In genomic region chr4:83751336-83751949, GRCh38 we compare ENCODE assay signal across 24 cellular contexts.
DNase-seq lines count a peak whose midpoint lies in the region; ATAC-seq and TF ChIP-seq lines count a peak whose summit lies in the region.
"Had no signal": no experiment of that assay in that cellular context is flagged by ENCODE, and none has a peak within 500 bp of the region (broad histone marks: within the 10 kb centered on the region; RNA-seq: fewer than 3 reads in every experiment).

No MANE protein-coding gene starts in this region.

- H3K36me3 ChIP-seq in PC-3 (ENCODE audit: low read depth, low read length), result no peaks in the 10 kb centered on the region
- no peaks in the 10 kb centered on the region for H3K36me3 ChIP-seq in trophoblast cell (ENCODE audit: control insufficient read depth in 1 of 2, insufficient read depth in 2 of 2, low read length in 2 of 2)
- no peaks in the 10 kb centered on the region for H3K36me3 ChIP-seq in CD8-positive, alpha-beta T cell (ENCODE audit: insufficient read depth, low read length)
- H3K36me3 ChIP-seq: adrenal gland, tibial nerve had no signal

- H3K4ac ChIP-seq in trophoblast cell (ENCODE audit: low read depth, low read length), result no peak overlapping the region

- peaks cover 2% of the 10 kb centered on the region for H3K27me3 Mint-ChIP-seq in CD8-positive, alpha-beta T cell (ENCODE audit: low read depth)

- H4K8ac ChIP-seq in trophoblast cell (ENCODE audit: low read depth, low read length), result no peak overlapping the region

- no peaks in the 10 kb centered on the region for H3K36me3 Mint-ChIP-seq in CD8-positive, alpha-beta T cell
- H3K36me3 Mint-ChIP-seq: CD4-positive, CD25-positive, alpha-beta regulatory T cell had no signal

- CTCF ChIA-PET in PC-3 (lab: Charles Lee), result no interaction called here
- CTCF ChIA-PET in CD8-positive, alpha-beta T cell (lab: Charles Lee), result no interaction called here

- WGBS in trophoblast cell (ENCODE audit: extremely low coverage, insufficient coverage, insufficient read length), result no CpG with 5 or more reads among the region's 1 CpG

- no peak overlapping the region for H3K27ac Mint-ChIP-seq in CD8-positive, alpha-beta T cell
- H3K27ac Mint-ChIP-seq: CD4-positive, CD25-positive, alpha-beta regulatory T cell; effector memory CD8-positive, alpha-beta T cell; T-helper 2 cell treated with Interferon-gamma antibody and Interleukin-4, amounts not matched to agents 5 μg/mL and 100 μg/mL, for 36 hours had no signal

- peak overlapping the region; percentile 18; the same call in 1 of the 2 replicates for H3K4me2 ChIP-seq in PC-3 (ENCODE audit: low read length)
- no peak overlapping the region for H3K4me2 ChIP-seq in trophoblast cell (ENCODE audit: low read length)

- POLR2A ChIA-PET in PC-3 (lab: Charles Lee; ENCODE audit: unreplicated experiment), result no interaction called here
- POLR2A ChIA-PET in CD8-positive, alpha-beta T cell (lab: Charles Lee), result no interaction called here

- H3K27me3 ChIP-seq in PC-3 (ENCODE audit: low read length) (no peaks in the 10 kb centered on the region), trophoblast cell (ENCODE audit: insufficient read depth, low read length) (no peaks in the 10 kb centered on the region)
- no peaks in the 10 kb centered on the region for H3K27me3 ChIP-seq in CD8-positive, alpha-beta T cell (ENCODE audit: insufficient read depth, low read length)
- H3K27me3 ChIP-seq: adrenal gland, tibial nerve had no signal

- no peaks in the 10 kb centered on the region for H4K20me1 ChIP-seq in PC-3 (ENCODE audit: low read length)

- H3K4me1 Mint-ChIP-seq in CD8-positive, alpha-beta T cell (ENCODE audit: low read depth), result no peaks in the 10 kb centered on the region
- H3K4me1 Mint-ChIP-seq: CD4-positive, CD25-positive, alpha-beta regulatory T cell had no signal

- H3F3A ChIP-seq in PC-3 (ENCODE audit: low read length, unreplicated experiment), result no peaks in the 10 kb centered on the region

- H3K18ac ChIP-seq in trophoblast cell (ENCODE audit: low read length), result no peak overlapping the region

- H3K4me1 ChIP-seq in PC-3 (ENCODE audit: insufficient read depth, low read length) (peaks cover 6% of the 10 kb centered on the region), trophoblast cell (ENCODE audit: control insufficient read depth in 1 of 2, insufficient read depth in 2 of 2, low read length in 2 of 2) (peaks cover 6 to 7% of the 10 kb centered on the region in 2 experiments)
- no peaks in the 10 kb centered on the region for H3K4me1 ChIP-seq in CD8-positive, alpha-beta T cell (ENCODE audit: insufficient read depth, low read length)
- H3K4me1 ChIP-seq: adrenal gland, tibial nerve had no signal

- H3K4me3 ChIP-seq in PC-3 (ENCODE audit: low read length) (no peak overlapping the region), trophoblast cell (ENCODE audit: low read depth, low read length) (no peak overlapping the region)
- H3K4me3 ChIP-seq in CD8-positive, alpha-beta T cell (ENCODE audit: low read depth, low read length), result no peak overlapping the region
- H3K4me3 ChIP-seq: adrenal gland, coronary artery, GM23248, SK-N-MC, tibial nerve had no signal

- intact Hi-C loops in PC-3 (cut with micrococcal nuclease), result loop anchor here (10.0 kb wide), 1 partner anchor 107 kb away; no protein-coding TSS in a partner anchor
- intact Hi-C loops in CD8-positive, alpha-beta T cell (cut with DNase I, micrococcal nuclease), result no loop called here

- H3K9me3 ChIP-seq in PC-3 (ENCODE audit: low read length) (no peaks in the 10 kb centered on the region), trophoblast cell (ENCODE audit: insufficient read depth, low read depth, low read length) (no peaks in the 10 kb centered on the region)
- no peaks in the 10 kb centered on the region for H3K9me3 ChIP-seq in CD8-positive, alpha-beta T cell (ENCODE audit: low read length)
- H3K9me3 ChIP-seq: adrenal gland, tibial nerve had no signal

- H2AFZ ChIP-seq in PC-3 (ENCODE audit: low read length), result no peak overlapping the region
- H2AFZ ChIP-seq in trophoblast cell (ENCODE audit: insufficient read depth, low read length, poor library complexity), result no peak overlapping the region
- H2AFZ ChIP-seq: GM23248 had no signal

- H3K14ac ChIP-seq in trophoblast cell (ENCODE audit: low read length), result peak overlapping the region; percentile 33

- DNase-seq in H4 (ENCODE audit: low spot score) (peak; percentile 20), PC-3 (peak; percentile 62), epithelial cell of prostate (ENCODE audit: low read depth, low spot score) (peak; percentile 69), trophoblast cell (peak; percentile 54 to 82), NCI-H1092 treated with DMSO at 0.1 percent for 48 hours (lab: John Stamatoyannopoulos, UW) (no peak), SKM-1 treated with dmso at 0.1 percent for 144 hours (lab: John Stamatoyannopoulos, UW; ENCODE audit: unreplicated experiment) (no peak)
- DNase-seq in CD8-positive, alpha-beta T cell, result no peak
- DNase-seq: activated CD4-positive, alpha-beta T cell treated with anti-CD3 and anti-CD28 coated beads for 48 hours; activated naive CD4-positive, alpha-beta T cell treated with Interleukin-2 at 50 U/mL for 16 hours; activated T-cell treated with anti-CD3 and anti-CD28 coated beads, Interleukin-2, amount 50 U/mL, for 4 hours; adrenal gland; CD4-positive, CD25-positive, alpha-beta regulatory T cell; DMS 273 treated with DMSO at 0.1 percent for 48 hours; effector memory CD8-positive, alpha-beta T cell; GM23248; mesenchymal stem cell; NCI-H1436 treated with DMSO at 0.1 percent for 48 hours; NCI-H526; RPMI8226 had no signal

- H3K79me1 ChIP-seq in trophoblast cell (ENCODE audit: low read length), result peaks cover 11% of the 10 kb centered on the region

- H2AK5ac ChIP-seq in trophoblast cell (ENCODE audit: low read length), result no peak overlapping the region

- H3K9ac ChIP-seq in PC-3 (ENCODE audit: low read length), result no peak overlapping the region
- no peak overlapping the region for H3K9ac ChIP-seq in trophoblast cell (ENCODE audit: low read length)
- H3K9ac ChIP-seq: GM23248 had no signal

- H2BK5ac ChIP-seq in trophoblast cell (ENCODE audit: low read depth, low read length, poor library complexity), result peak overlapping the region; percentile 68

- no peaks in the 10 kb centered on the region for H3K79me2 ChIP-seq in PC-3 (ENCODE audit: low read length)
- peaks cover 1% of the 10 kb centered on the region for H3K79me2 ChIP-seq in trophoblast cell (ENCODE audit: control insufficient read depth, insufficient read depth, low read length, poor library complexity)

- no peak overlapping the region for H4K12ac ChIP-seq in trophoblast cell (ENCODE audit: low read depth, low read length)

- no TSS peak for BruUV-seq in PC-3 (replicated peaks; lab: Mats Ljungman, UMichigan)

- H4K91ac ChIP-seq in trophoblast cell (ENCODE audit: low read depth, low read length), result peak overlapping the region; percentile 58

- H2BK120ac ChIP-seq in trophoblast cell (ENCODE audit: insufficient read depth, low read length, poor library complexity), result peak overlapping the region; percentile 85

- no peak for TF ChIP-seq CTCF in PC-3 (conservative IDR thresholded peaks at IDR 0.05; ENCODE audit: low read depth, low read length)
- TF ChIP-seq CTCF in CD8-positive, alpha-beta T cell (IDR thresholded peaks at IDR 0.05), result no peak

- ATAC-seq in PC-3, result peak; percentile 59
- ATAC-seq in CD8-positive, alpha-beta T cell, result no peak
- ATAC-seq: activated T-cell treated with anti-CD3 and anti-CD28 coated beads, Interleukin-2, amount 50 U/mL, for 4 hours; effector memory CD8-positive, alpha-beta T cell had no signal

- no peaks in the 10 kb centered on the region for H3K9me3 Mint-ChIP-seq in CD8-positive, alpha-beta T cell
- H3K9me3 Mint-ChIP-seq: activated T-cell treated with anti-CD3 and anti-CD28 coated beads, Interleukin-2, amount 50 U/mL, for 4 hours; CD4-positive, CD25-positive, alpha-beta regulatory T cell; T-helper 2 cell treated with Interferon-gamma antibody and Interleukin-4, amounts not matched to agents 5 μg/mL and 100 μg/mL, for 36 hours had no signal

- no peak overlapping the region for H3K27ac ChIP-seq in PC-3 (ENCODE audit: low read length)
- no peak overlapping the region for H3K27ac ChIP-seq in epithelial cell of prostate
- peak overlapping the region; percentile 62 for H3K27ac ChIP-seq in trophoblast cell (ENCODE audit: low read depth, low read length)
- H3K27ac ChIP-seq in CD8-positive, alpha-beta T cell (ENCODE audit: low read depth, low read length), result no peak overlapping the region
- H3K27ac ChIP-seq: adrenal gland, coronary artery, GM23248, SK-N-MC, tibial nerve, VCaP had no signal

- no peak overlapping the region for H3K4me3 Mint-ChIP-seq in CD8-positive, alpha-beta T cell
- H3K4me3 Mint-ChIP-seq: activated T-cell treated with anti-CD3 and anti-CD28 coated beads, Interleukin-2, amount 50 U/mL, for 4 hours; CD4-positive, CD25-positive, alpha-beta regulatory T cell; effector memory CD8-positive, alpha-beta T cell; T-helper 2 cell treated with Interferon-gamma antibody and Interleukin-4, amounts not matched to agents 5 μg/mL and 100 μg/mL, for 36 hours had no signal

- H2BK12ac ChIP-seq in trophoblast cell (ENCODE audit: low read length), result no peak overlapping the region

- no peak overlapping the region for H3K23ac ChIP-seq in trophoblast cell (ENCODE audit: low read length)

- H3K9me2 ChIP-seq in PC-3 (replicated peaks; ENCODE audit: low read length), result no peaks in the 10 kb centered on the region

Comparison
In these comparisons a context has a peak if more than half of its experiments do, and no peak if none do; other contexts are left out.
1. DNase-seq: peak in H4 (single experiment), PC-3 (single experiment), epithelial cell of prostate (single experiment) and trophoblast cell (2 of 2); none in CD8-positive, alpha-beta T cell (0 of 7), NCI-H1092 treated with DMSO at 0.1 percent for 48 hours (single experiment) and SKM-1 treated with dmso at 0.1 percent for 144 hours (single experiment).